ENCODE assay signal across 8 cellular contexts in genomic region chr6:106629103-106629858, GRCh38. TPM values are rescaled to one million over a fixed set of nuclear protein-coding genes. Genes with fewer than 3 reads are reported as not detected.
A peak's percentile ranks its signal among the peaks of the same experiment; 100 is the strongest.
DNase-seq lines count a peak whose midpoint lies in the region; ATAC-seq and TF ChIP-seq lines count a peak whose summit lies in the region.

Gene QRSL1, plus strand, starts transcription at chr6:106629578. Its CDS starts 104 bp downstream, at chr6:106629682.
Gene RTN4IP1, minus strand, starts transcription at chr6:106629498. Its CDS starts 477 bp downstream, at chr6:106629021.

- no peaks in the 10 kb centered on the region for H3K27me3 ChIP-seq in right atrium auricular region
- no peaks in the 10 kb centered on the region for H3K27me3 ChIP-seq in uterus

- TF ChIP-seq CTCF in right atrium auricular region (IDR thresholded peaks at IDR 0.05), result no peak
- TF ChIP-seq CTCF in uterus (IDR thresholded peaks at IDR 0.05), result no peak

- peak within 1 kb of the TSS; percentile 80 to 85 for H3K27ac ChIP-seq in right atrium auricular region
- H3K27ac ChIP-seq in uterus, result peak within 1 kb of the TSS; percentile 66 to 73

- intact Hi-C loops in uterus (cut with DNase I; ENCODE audit: low total_unique reads), result no loop called here

- H3K4me3 ChIP-seq in right atrium auricular region, result peak within 1 kb of the TSS; percentile 75 to 94
- peak within 1 kb of the TSS; percentile 72 to 82 for H3K4me3 ChIP-seq in uterus

- peaks cover 0 to 20% of the 10 kb centered on the region in 2 donors for H3K4me1 ChIP-seq in right atrium auricular region
- H3K4me1 ChIP-seq in uterus, result no peaks in the 10 kb centered on the region

- H3K9me3 ChIP-seq in right atrium auricular region (no peaks in the 10 kb centered on the region), uterus (no peaks in the 10 kb centered on the region)

- no peaks in the 10 kb centered on the region for H3K36me3 ChIP-seq in right atrium auricular region
- H3K36me3 ChIP-seq in uterus, result no peaks in the 10 kb centered on the region

- peak in 1 of 2 donors; percentile 24 for TF ChIP-seq POLR2A in uterus (IDR thresholded peaks at IDR 0.05)

- DNase-seq in NCI-H1694 (lab: John Stamatoyannopoulos, UW), result peak; percentile 79
- peak; percentile 53 to 95 (median 78) for DNase-seq in T-helper 2 cell
- peak in 57 of 58 donors; percentile 40 to 93 (median 81) for DNase-seq in anterior cingulate cortex (lab: John Stamatoyannopoulos, UW)
- DNase-seq in right atrium auricular region (ENCODE audit: low spot score), result peak; percentile 87
- DNase-seq in pulmonary artery endothelial cell (ENCODE audit: low read depth, low spot score), result peak; percentile 75
- DNase-seq in uterus, result peak; percentile 87 to 89

- ATAC-seq in GM18499 (IDR thresholded peaks at IDR 0.05; ENCODE audit: insufficient read depth, unreplicated experiment) (peak; percentile 54), HG02885 (IDR thresholded peaks at IDR 0.05; ENCODE audit: poor library complexity, unreplicated experiment) (peak; percentile 89)

RNA-seq across cellular contexts. Expression of gene QRSL1, which starts in this region (rescaled TPM):
- total RNA-seq in right atrium auricular region (10 to 100 TPM in 1 of 2 donors, 1 to 10 TPM in 1; 7.0 to 17.1 TPM), pulmonary artery endothelial cell (10.0 and 13.7 TPM in 2 replicates), uterus (10 to 100 TPM; 10.9 to 22.0 (median 13.3) TPM)

RNA-seq across cellular contexts. Expression of gene RTN4IP1, which starts in this region (rescaled TPM):
- 10 to 100 TPM in 1 of 2 donors, 1 to 10 TPM in 1; 5.8 to 11.9 TPM for total RNA-seq in right atrium auricular region
- total RNA-seq in pulmonary artery endothelial cell, result 6.1 and 6.8 TPM in 2 replicates
- total RNA-seq in uterus, result 1 to 10 TPM in 3 of 4 donors, not detected in 1; 2.0 to 5.9 (median 5.8) TPM

Comparison
In these comparisons a context has a peak if more than half of its experiments do, and no peak if none do; other contexts are left out.
1. Peak in every context shown above with its lines: DNase-seq, ATAC-seq, H3K4me3 ChIP-seq and H3K27ac ChIP-seq.